In the genomic region with DNA sequence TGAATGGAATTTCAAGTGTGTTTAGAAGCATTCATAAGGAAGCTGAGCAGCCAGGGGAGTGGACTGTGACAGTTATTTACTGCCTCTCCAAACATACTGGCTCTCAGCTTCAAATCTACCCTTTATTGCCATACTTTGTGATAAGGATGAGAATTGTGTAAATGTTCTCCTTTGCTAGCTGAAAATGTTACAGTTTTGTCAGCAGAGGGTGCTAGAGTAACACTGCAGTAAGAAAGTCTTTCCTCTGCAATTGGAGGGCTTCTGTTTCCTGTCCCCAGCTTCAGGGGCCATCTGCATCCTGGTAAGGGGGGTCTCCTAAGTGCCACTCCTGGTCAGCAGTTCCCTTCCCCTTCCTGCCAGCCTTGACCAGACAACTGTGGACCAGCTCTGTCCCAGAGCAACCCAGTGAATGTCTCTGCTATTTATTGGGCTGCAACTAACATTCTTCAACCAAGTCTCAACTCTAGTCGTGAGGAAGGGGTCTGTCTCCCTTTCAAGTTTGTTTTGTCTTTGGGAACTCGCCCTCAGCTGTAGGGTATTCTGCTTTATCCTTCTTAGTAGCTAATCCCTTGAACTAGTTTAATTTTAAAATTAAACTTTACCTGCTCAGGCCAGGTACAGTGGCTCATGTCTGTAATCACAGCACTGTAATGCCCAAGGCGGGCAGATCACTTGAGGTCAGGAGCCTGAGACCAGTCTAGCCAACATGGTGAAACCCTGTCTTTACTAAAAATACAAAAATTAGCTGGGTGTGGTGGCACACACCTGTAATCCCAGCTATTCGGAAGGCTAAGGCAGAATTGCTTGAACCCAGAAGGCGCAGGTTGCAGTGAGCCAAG, we compare ENCODE assay signal across 8 cellular contexts. TPM values are rescaled to one million over a fixed set of nuclear protein-coding genes. Genes with fewer than 3 reads are reported as not detected.
DNase-seq lines count a peak whose midpoint lies in the region; ATAC-seq and TF ChIP-seq lines count a peak whose summit lies in the region.

No MANE protein-coding gene starts in this region.

- H3K4me1 ChIP-seq in neutrophil (ENCODE audit: control insufficient read depth in 1 of 2, insufficient read depth in 1 of 2, low read depth in 1 of 2, low read length in 1 of 2), result peaks cover 9 to 28% of the 10 kb centered on the region in 2 experiments

- peak; percentile 63 for TF ChIP-seq CTCF in neutrophil (IDR thresholded peaks at IDR 0.05)

- intact Hi-C loops in activated CD4-positive, alpha-beta memory T cell treated with anti-CD3 and anti-CD28 coated beads for 36 hours (cut with micrococcal nuclease), result loop anchor here (1.0 kb wide), 3 partner anchors 208 to 474 kb away; a partner anchor contains a TSS

- ATAC-seq in GM19463 (IDR thresholded peaks at IDR 0.05; ENCODE audit: unreplicated experiment), result peak; percentile 67
- no peak for ATAC-seq in HG02678 (IDR thresholded peaks at IDR 0.05; ENCODE audit: unreplicated experiment)

- H3K4me1 Mint-ChIP-seq in activated CD4-positive, alpha-beta memory T cell treated with anti-CD3 and anti-CD28 coated beads for 36 hours (ENCODE audit: low read depth), result peaks cover 35% of the 10 kb centered on the region

- H3K36me3 ChIP-seq in neutrophil, result no peaks in the 10 kb centered on the region

- H3K27ac Mint-ChIP-seq in activated CD4-positive, alpha-beta memory T cell treated with anti-CD3 and anti-CD28 coated beads for 36 hours, result no peak overlapping the region

- H3K27me3 ChIP-seq in neutrophil, result no peaks in the 10 kb centered on the region

- peak overlapping the region; percentile 46 for H3K27ac ChIP-seq in neutrophil

- no peaks in the 10 kb centered on the region for H3K9me3 Mint-ChIP-seq in activated CD4-positive, alpha-beta memory T cell treated with anti-CD3 and anti-CD28 coated beads for 36 hours

- H3K4me3 Mint-ChIP-seq in activated CD4-positive, alpha-beta memory T cell treated with anti-CD3 and anti-CD28 coated beads for 36 hours, result no peak overlapping the region

- no peak overlapping the region for H3K4me3 ChIP-seq in neutrophil (ENCODE audit: low read depth in 1 of 2, low read length in 1 of 2)

- peaks cover 13% of the 10 kb centered on the region for H3K36me3 Mint-ChIP-seq in activated CD4-positive, alpha-beta memory T cell treated with anti-CD3 and anti-CD28 coated beads for 36 hours

- POLR2A ChIA-PET in activated CD4-positive, alpha-beta memory T cell treated with anti-CD3 and anti-CD28 coated beads for 36 hours (lab: Charles Lee), result interaction anchor here (0.5 to 1.3 kb wide), 2 partner anchors 44 to 60 kb away, joined by 3 to 5 read pairs; no protein-coding TSS in a partner anchor

- CTCF ChIA-PET in activated CD4-positive, alpha-beta memory T cell treated with anti-CD3 and anti-CD28 coated beads for 36 hours (lab: Charles Lee), result interaction anchor here (0.5 to 7.7 kb wide), 61 partner anchors 10 to 640 kb away, joined by 3 to 165 read pairs (median 4); a partner anchor contains a TSS

- H3K27me3 Mint-ChIP-seq in activated CD4-positive, alpha-beta memory T cell treated with anti-CD3 and anti-CD28 coated beads for 36 hours, result no peaks in the 10 kb centered on the region

- DNase-seq in DMS114 treated with DMSO at 0.1 percent for 48 hours (lab: John Stamatoyannopoulos, UW; ENCODE audit: unreplicated experiment) (peak; percentile 46), NCI-H1694 (lab: John Stamatoyannopoulos, UW) (peak; percentile 28), foreskin melanocyte (peak; percentile 56), activated gamma-delta T cell treated with Interleukin-2 at 50 U/mL for 16 hours (no peak)
- peak; percentile 12 for DNase-seq in activated CD4-positive, alpha-beta memory T cell treated with anti-CD3 and anti-CD28 coated beads for 36 hours

- H3K9me3 ChIP-seq in neutrophil, result no peaks in the 10 kb centered on the region

RNA-seq across cellular contexts. Expression of a gene that starts 45.3 kb away (rescaled TPM):
- 10 to 100 TPM; 26.7 to 31.3 TPM for total RNA-seq in activated CD4-positive, alpha-beta memory T cell treated with anti-CD3 and anti-CD28 coated beads for 36 hours
